1 cellular context compared by ENCODE assay signal in the genomic region with DNA sequence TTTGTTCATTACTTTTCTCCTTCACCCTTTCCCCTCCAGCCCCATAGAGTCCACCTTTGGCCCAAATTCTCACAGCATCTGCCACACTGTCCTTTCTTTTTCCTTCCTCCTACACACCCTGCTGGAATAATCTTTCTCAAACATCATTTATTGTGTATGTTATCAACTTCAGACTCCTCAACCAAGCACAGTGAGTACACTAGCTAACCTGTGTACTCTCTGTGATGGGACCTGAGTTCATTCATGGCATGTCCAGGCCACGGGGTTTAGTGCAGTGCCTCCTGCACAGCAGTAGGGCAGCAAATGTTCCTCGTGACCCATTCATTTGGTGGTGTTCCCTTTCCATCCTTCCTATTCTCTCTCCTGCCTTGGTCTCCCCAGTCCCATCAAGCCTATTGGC.
TF ChIP-seq lines count a peak whose summit lies in the region.

No MANE protein-coding gene starts in this region.

TF ChIP-seq in IMR-90, 13 proteins besides CTCF, POLR2A, EP300 and RAD21:
- TF ChIP-seq MAFK (IDR thresholded peaks at IDR 0.05; ENCODE audit: low read depth, low read length) (no peak), RFX5 (IDR thresholded peaks at IDR 0.05; ENCODE audit: low read depth, low read length) (no peak), NFE2L2 (IDR thresholded peaks at IDR 0.05; ENCODE audit: low read depth, low read length) (no peak), RCOR1 (IDR thresholded peaks at IDR 0.05; ENCODE audit: insufficient replicate concordance, low read length) (no peak)
